25 cellular contexts compared by ENCODE assay signal in the genomic region with DNA sequence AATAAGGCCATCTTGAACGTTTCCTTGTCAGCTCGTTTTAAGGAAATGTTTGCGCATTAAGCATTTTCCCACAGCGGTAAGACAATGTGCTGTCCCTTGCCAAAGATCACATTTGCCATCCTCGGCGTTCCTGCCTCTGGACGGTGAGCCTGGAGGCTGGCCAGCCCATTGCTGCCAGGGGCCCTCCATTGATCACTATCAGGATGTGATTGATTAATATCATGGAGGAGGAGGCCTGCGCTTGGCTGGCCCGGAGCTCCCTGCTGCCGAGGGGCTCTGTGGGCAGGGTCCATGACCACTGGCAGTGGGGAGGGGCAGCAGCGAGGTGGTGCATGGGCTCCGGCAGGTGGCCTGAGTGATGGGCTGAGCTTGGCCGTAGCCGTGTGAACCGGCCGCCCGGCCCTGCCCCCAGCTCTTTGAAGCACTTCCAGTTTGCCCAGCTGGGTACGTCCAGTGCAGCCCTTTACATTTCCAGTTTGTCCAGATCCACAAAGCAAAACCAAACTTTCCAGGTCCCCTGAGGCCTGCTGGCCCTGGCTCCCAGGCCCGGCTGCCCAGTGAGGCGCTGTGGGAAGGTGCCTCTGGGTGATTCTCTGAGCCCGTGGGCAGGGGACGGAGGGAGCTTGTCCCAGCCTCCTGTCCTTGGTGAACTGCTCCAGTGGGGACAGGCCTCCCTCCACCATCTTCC. TPM values are rescaled to one million over a fixed set of nuclear protein-coding genes. Genes with fewer than 3 reads are reported as not detected.
DNase-seq lines count a peak whose midpoint lies in the region; ATAC-seq and TF ChIP-seq lines count a peak whose summit lies in the region.
"Had no signal": no experiment of that assay in that cellular context is flagged by ENCODE, and none has a peak within 500 bp of the region (broad histone marks: within the 10 kb centered on the region; RNA-seq: fewer than 3 reads in every experiment).

No MANE protein-coding gene starts in this region.

- ATAC-seq in Right ventricle myocardium superior (ENCODE audit: poor library complexity) (no peak), left cardiac atrium (no peak), upper lobe of left lung (ENCODE audit: low FRiP score in 2 of 2) (peak in 1 of 2 donors; percentile 45), GM21390 (IDR thresholded peaks at IDR 0.05; ENCODE audit: unreplicated experiment) (no peak)
- ATAC-seq: activated T-cell treated with anti-CD3 and anti-CD28 coated beads, Interleukin-2, amount 50 U/mL, for 72 hours; HCT116; T-helper 17 cell had no signal

- H3K4me1 ChIP-seq in PC-9 (replicated peaks; ENCODE audit: insufficient read depth): peaks cover 37% of the 10 kb centered on the region
- peaks cover 21 to 28% (median 23%) of the 10 kb centered on the region in 4 donors for H3K4me1 ChIP-seq in upper lobe of left lung
- H3K4me1 ChIP-seq: SJCRH30 had no signal

- BruUV-seq in PC-9 (replicated peaks; lab: Mats Ljungman, UMichigan): no TSS peak

- H3K27me3 ChIP-seq in PC-9 (ENCODE audit: insufficient read depth, low read depth) (no peaks in the 10 kb centered on the region), upper lobe of left lung (no peaks in the 10 kb centered on the region)
- H3K27me3 ChIP-seq: cardiac muscle cell, SJCRH30 had no signal

- in situ Hi-C loops in KBM-7 (cut with MboI; ENCODE audit: low pct_unique_long_range_greater_than_20kb, low sequenced_read_pairs): no loop called here

- POLR2A ChIA-PET in PC-9 (lab: Charles Lee; ENCODE audit: unreplicated experiment): interaction anchor here (0.5 to 1.0 kb wide), 8 partner anchors 17 to 441 kb away, joined by 3 to 12 read pairs (median 4); no protein-coding TSS in a partner anchor

- H3K79me2 ChIP-seq in PC-9 (ENCODE audit: low read depth): peaks cover 2% of the 10 kb centered on the region; the same call in 1 of the 2 replicates

- H4K20me1 ChIP-seq in PC-9 (ENCODE audit: insufficient read depth): no peaks in the 10 kb centered on the region

- TF ChIP-seq EP300 in upper lobe of left lung (IDR thresholded peaks at IDR 0.05): no peak

- no peak for TF ChIP-seq POLR2A in upper lobe of left lung (IDR thresholded peaks at IDR 0.05)

- H3K4me3 ChIP-seq in PC-9 (no peak overlapping the region; the same call in 1 of the 2 replicates), upper lobe of left lung (no peak overlapping the region)
- H3K4me3 ChIP-seq: cardiac muscle cell, SJCRH30 had no signal

- H3K27ac ChIP-seq in PC-9: peak overlapping the region; percentile 81
- H3K27ac ChIP-seq in upper lobe of left lung: peak overlapping the region in 3 of 4 donors; percentile 14 to 75 (median 24)
- H3K27ac ChIP-seq: cardiac muscle cell, SJCRH30 had no signal

- DNase-seq in Right ventricle myocardium superior (peak; percentile 44), left cardiac atrium (no peak), PC-9 (peak; percentile 86 to 95), left kidney (ENCODE audit: low read depth, low spot score) (peak; percentile 49), upper lobe of left lung (peak; percentile 73 to 85), KBM-7 (no peak), SKM-1 treated with dmso at 0.1 percent for 144 hours (lab: John Stamatoyannopoulos, UW; ENCODE audit: unreplicated experiment) (no peak)
- DNase-seq: ACHN; activated CD4-positive, alpha-beta T cell treated with anti-CD3 and anti-CD28 coated beads, Interleukin-2, amount 10 ng/mL, durations not matched to agents 24 days and 14 days; activated naive CD4-positive, alpha-beta T cell treated with anti-CD3 and anti-CD28 coated beads, Interleukin-2, amount 10 ng/mL, durations not matched to agents 7 days and 5 days; activated T-cell treated with anti-CD3 and anti-CD28 coated beads, Interleukin-2, amount 50 U/mL, for 72 hours; amygdala; CD4-positive, CD25-positive, alpha-beta regulatory T cell; cortex of kidney; MM.1S; NCI-H1417; NCI-H446; occipital lobe; OCI-M1; SJCRH30; T-helper 17 cell had no signal

- CTCF ChIA-PET in PC-9 (lab: Charles Lee): interaction anchor here (0.5 to 1.3 kb wide), 7 partner anchors 12 to 578 kb away, joined by 3 to 4 read pairs (median 4); no protein-coding TSS in a partner anchor

- H3K4me2 ChIP-seq in PC-9: peak overlapping the region; percentile 70

- H3F3A ChIP-seq in PC-9 (ENCODE audit: insufficient read depth, low read depth): peaks cover 26% of the 10 kb centered on the region; the same call in 1 of the 2 replicates

- H3K36me3 ChIP-seq in PC-9 (ENCODE audit: low read depth) (no peaks in the 10 kb centered on the region), upper lobe of left lung (no peaks in the 10 kb centered on the region)
- H3K36me3 ChIP-seq: cardiac muscle cell, SJCRH30 had no signal

- no peak for TF ChIP-seq CTCF in PC-9 (conservative IDR thresholded peaks at IDR 0.05)
- no peak for TF ChIP-seq CTCF in upper lobe of left lung (IDR thresholded peaks at IDR 0.05)

- 58 to 61% methylated on average over 11 to 22 of the region's 22 CpGs for WGBS in upper lobe of left lung, 2 donors

- no peak overlapping the region for H2AFZ ChIP-seq in PC-9

- no peaks in the 10 kb centered on the region for H3K9me2 ChIP-seq in PC-9 (ENCODE audit: insufficient read depth)

- H3K9me3 ChIP-seq in PC-9 (ENCODE audit: insufficient read depth, low read depth): no peaks in the 10 kb centered on the region
- H3K9me3 ChIP-seq in upper lobe of left lung: no peaks in the 10 kb centered on the region
- H3K9me3 ChIP-seq: SJCRH30 had no signal

- intact Hi-C loops in Right ventricle myocardium superior (cut with DNase I): no loop called here
- intact Hi-C loops in left cardiac atrium (cut with DNase I): no loop called here
- intact Hi-C loops in PC-9 (cut with micrococcal nuclease; ENCODE audit: unreplicated experiment): loop anchor here (1.0 to 2.0 kb wide), 3 partner anchors 16 to 331 kb away; no protein-coding TSS in a partner anchor

RNA-seq across cellular contexts. Expression of gene SMIM38, which starts 49.5 kb away (rescaled TPM):
- total RNA-seq in Right ventricle myocardium superior (not detected), left cardiac atrium (under 1 TPM in 1 of 2 donors, not detected in 1; 0.18 TPM), PC-9 (2021) (0.26 and 0.50 TPM in 2 replicates), upper lobe of left lung (under 1 TPM in 4 of 6 donors, not detected in 2; 0.10 to 0.67 (median 0.55) TPM)
- total RNA-seq: glomerular endothelial cell had no signal

RNA-seq across cellular contexts. Expression of gene TPCN2, which starts 57.5 kb away (rescaled TPM):
- total RNA-seq in Right ventricle myocardium superior (7.6 TPM), left cardiac atrium (1 to 10 TPM; 7.3 to 9.7 TPM), PC-9 (2021) (24.8 and 26.4 TPM in 2 replicates), upper lobe of left lung (10 to 100 TPM; 12.5 to 61.8 (median 18.8) TPM)

Comparison
In these comparisons a context has a peak if more than half of its experiments do, and no peak if none do; other contexts are left out.
1. DNase-seq: peak in Right ventricle myocardium superior (single experiment), PC-9 (2 of 2), left kidney (single experiment) and upper lobe of left lung (2 of 2); none in left cardiac atrium (single experiment), KBM-7 (single experiment) and SKM-1 treated with dmso at 0.1 percent for 144 hours (single experiment).